Comparison of ENCODE assay signal across 1 cellular context in the genomic region with DNA sequence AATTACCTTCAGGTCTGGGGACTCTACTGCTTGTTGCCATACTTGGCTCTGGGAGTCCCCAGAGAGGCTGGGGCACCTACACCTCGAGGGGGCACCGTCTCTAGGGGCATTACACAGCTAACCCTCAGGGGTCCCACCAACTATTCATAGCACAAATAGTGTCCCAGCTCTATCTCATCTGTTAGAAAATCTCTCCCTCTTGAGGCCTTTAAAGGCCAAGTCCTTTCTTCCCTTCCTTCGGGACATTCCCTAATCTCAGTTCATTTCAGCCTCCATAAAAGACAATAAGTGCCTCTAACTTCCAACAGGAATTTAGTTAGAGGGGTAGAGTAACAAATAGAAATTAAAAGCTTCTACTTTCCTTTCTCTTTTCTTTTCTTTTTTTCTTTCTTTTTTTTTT.
TF ChIP-seq lines count a peak whose summit lies in the region.

No MANE protein-coding gene starts in this region.

TF ChIP-seq in H1, 55 proteins besides CTCF, POLR2A, EP300 and RAD21 (continued from another document):
- TF ChIP-seq TBP (IDR thresholded peaks at IDR 0.05; ENCODE audit: low read depth, low read length) (no peak), RFX5 (IDR thresholded peaks at IDR 0.05; ENCODE audit: borderline replicate concordance, low read depth, low read length) (no peak), CTBP2 (IDR thresholded peaks at IDR 0.05; ENCODE audit: borderline replicate concordance, insufficient read depth, insufficient read length, low read length) (no peak), FOSL1 (IDR thresholded peaks at IDR 0.05; ENCODE audit: insufficient read depth, low read depth, low read length) (no peak), EGR1 (IDR thresholded peaks at IDR 0.05; ENCODE audit: borderline replicate concordance, low read depth, low read length) (no peak), POU5F1 (IDR thresholded peaks at IDR 0.05; ENCODE audit: low read depth, low read length) (no peak), SRF (IDR thresholded peaks at IDR 0.05; ENCODE audit: low read depth, low read length) (no peak), RXRA (IDR thresholded peaks at IDR 0.05; ENCODE audit: insufficient read depth, low read depth, low read length) (no peak), SIRT6 (IDR thresholded peaks at IDR 0.05; ENCODE audit: low read length) (no peak)
TF ChIP-seq in H1: peak in this region for 0.
